ENCODE assay signal across 1 cellular context in the genomic region with DNA sequence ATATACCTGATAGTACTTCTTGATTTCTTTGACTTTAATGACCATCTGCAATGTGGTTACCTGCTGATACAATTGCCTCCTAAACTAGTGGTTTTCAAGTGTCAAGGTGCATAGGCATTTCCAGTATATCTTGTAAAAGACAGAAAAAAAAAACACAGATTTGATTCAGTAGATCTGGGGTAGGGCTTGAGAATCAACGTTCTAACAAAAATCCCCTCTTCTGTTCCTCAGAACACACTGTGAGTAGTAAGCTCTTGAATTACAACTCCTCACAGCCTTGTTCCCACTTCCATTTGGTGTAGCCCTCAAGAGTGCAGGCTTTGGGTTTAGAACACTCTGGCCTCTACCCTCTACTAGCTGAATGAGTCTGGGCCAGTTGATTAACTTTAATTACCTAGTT.
TF ChIP-seq lines count a peak whose summit lies in the region.

No MANE protein-coding gene starts in this region.

TF ChIP-seq in IMR-90, 13 proteins besides CTCF, POLR2A, EP300 and RAD21:
- TF ChIP-seq BHLHE40 (IDR thresholded peaks at IDR 0.05; ENCODE audit: low read depth, low read length) (no peak), CHD1 (IDR thresholded peaks at IDR 0.05; ENCODE audit: low read depth, low read length) (no peak), RFX5 (IDR thresholded peaks at IDR 0.05; ENCODE audit: low read depth, low read length) (no peak), USF2 (IDR thresholded peaks at IDR 0.05; ENCODE audit: low read depth, low read length) (no peak), FOS (IDR thresholded peaks at IDR 0.05; ENCODE audit: low read depth, low read length) (no peak), SMC3 (IDR thresholded peaks at IDR 0.05; ENCODE audit: low read depth, low read length) (no peak), RCOR1 (IDR thresholded peaks at IDR 0.05; ENCODE audit: insufficient replicate concordance, low read length) (no peak), ELK1 (IDR thresholded peaks at IDR 0.05; ENCODE audit: borderline replicate concordance, low read depth, low read length) (no peak), NFE2L2 (IDR thresholded peaks at IDR 0.05; ENCODE audit: low read depth, low read length) (no peak), MAFK (IDR thresholded peaks at IDR 0.05; ENCODE audit: low read depth, low read length) (no peak)
